8 cellular contexts compared by ENCODE assay signal in the genomic region with DNA sequence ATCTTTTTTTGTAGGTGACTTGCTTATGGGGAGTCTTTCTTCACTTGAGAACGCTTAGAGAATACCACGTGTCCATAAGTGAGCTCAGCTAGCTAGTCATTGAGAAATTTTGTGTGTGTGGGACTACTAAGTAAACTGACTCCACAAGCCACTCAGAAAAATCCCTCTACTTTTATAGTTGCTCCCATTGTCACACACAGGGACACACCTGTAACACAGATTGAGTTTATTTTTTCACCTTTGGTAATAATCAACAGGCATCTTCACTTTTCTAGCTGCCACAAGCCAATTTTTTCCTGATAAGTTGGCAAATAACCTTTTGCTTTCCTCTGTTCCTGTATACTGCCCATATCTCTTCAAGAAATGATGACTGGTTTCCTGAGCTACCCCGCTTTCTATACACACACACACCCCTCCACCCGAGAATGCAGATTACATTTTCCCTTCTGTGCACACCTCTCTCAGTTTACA. TPM values are rescaled to one million over a fixed set of nuclear protein-coding genes. Genes with fewer than 3 reads are reported as not detected.
DNase-seq lines count a peak whose midpoint lies in the region; ATAC-seq lines count a peak whose summit lies in the region.

No MANE protein-coding gene starts in this region.

- H3K9me3 Mint-ChIP-seq in activated naive CD8-positive, alpha-beta T cell treated with anti-CD3 and anti-CD28 coated beads for 36 hours, result no peaks in the 10 kb centered on the region
- H3K9me3 Mint-ChIP-seq in stimulated activated memory B cell treated with anti-CD40 and anti-IgM and Interleukin-4, amounts not matched to agents 10 μg/mL and 1 μg/mL and 100 μg/mL, for 72 hours, result no peaks in the 10 kb centered on the region

- H3K27me3 ChIP-seq in iPS-18a (ENCODE audit: control insufficient read depth, insufficient read depth, low read length), result no peaks in the 10 kb centered on the region

- no peak for ATAC-seq in stimulated activated memory B cell treated with anti-CD40 and anti-IgM and Interleukin-4, amounts not matched to agents 10 μg/mL and 1 μg/mL and 100 μg/mL, for 72 hours
- no peak for ATAC-seq in GM18519 (IDR thresholded peaks at IDR 0.05; ENCODE audit: low FRiP score, unreplicated experiment)

- H3K4me1 Mint-ChIP-seq in activated naive CD8-positive, alpha-beta T cell treated with anti-CD3 and anti-CD28 coated beads for 36 hours, result peaks cover 48% of the 10 kb centered on the region
- H3K4me1 Mint-ChIP-seq in stimulated activated memory B cell treated with anti-CD40 and anti-IgM and Interleukin-4, amounts not matched to agents 10 μg/mL and 1 μg/mL and 100 μg/mL, for 72 hours, result peaks cover 52% of the 10 kb centered on the region

- no peaks in the 10 kb centered on the region for H3K27me3 Mint-ChIP-seq in activated naive CD8-positive, alpha-beta T cell treated with anti-CD3 and anti-CD28 coated beads for 36 hours
- no peaks in the 10 kb centered on the region for H3K27me3 Mint-ChIP-seq in stimulated activated memory B cell treated with anti-CD40 and anti-IgM and Interleukin-4, amounts not matched to agents 10 μg/mL and 1 μg/mL and 100 μg/mL, for 72 hours

- H3K27ac ChIP-seq in iPS-18a (ENCODE audit: low read length), result no peak overlapping the region

- peaks cover 50% of the 10 kb centered on the region for H3K36me3 Mint-ChIP-seq in activated naive CD8-positive, alpha-beta T cell treated with anti-CD3 and anti-CD28 coated beads for 36 hours
- peaks cover 52% of the 10 kb centered on the region for H3K36me3 Mint-ChIP-seq in stimulated activated memory B cell treated with anti-CD40 and anti-IgM and Interleukin-4, amounts not matched to agents 10 μg/mL and 1 μg/mL and 100 μg/mL, for 72 hours

- peak overlapping the region; percentile 20 for H3K27ac Mint-ChIP-seq in activated naive CD8-positive, alpha-beta T cell treated with anti-CD3 and anti-CD28 coated beads for 36 hours
- H3K27ac Mint-ChIP-seq in stimulated activated memory B cell treated with anti-CD40 and anti-IgM and Interleukin-4, amounts not matched to agents 10 μg/mL and 1 μg/mL and 100 μg/mL, for 72 hours, result peak overlapping the region; percentile 3

- peak overlapping the region; percentile 90 for H3K4me3 ChIP-seq in iPS-18a (ENCODE audit: low read length)

- H3K4me1 ChIP-seq in iPS-18a (ENCODE audit: control insufficient read depth, low read depth, low read length), result peaks cover 30% of the 10 kb centered on the region

- peak; percentile 7 for DNase-seq in NK-92 treated with Interleukin-12 subunit alpha and Interleukin-12 subunit beta, amount 100 ng/mL, for 24 hours (lab: John Stamatoyannopoulos, UW)
- DNase-seq in NK-92 (lab: John Stamatoyannopoulos, UW; ENCODE audit: unreplicated experiment) (no peak), MV-4-11 (lab: John Stamatoyannopoulos, UW) (peak; percentile 45), amygdala (lab: John Stamatoyannopoulos, UW) (no peak)
- DNase-seq in activated naive CD8-positive, alpha-beta T cell treated with anti-CD3 and anti-CD28 coated beads for 36 hours, result no peak

- H3K9me3 ChIP-seq in iPS-18a (ENCODE audit: control insufficient read depth, low read depth, low read length), result no peaks in the 10 kb centered on the region

- H3K9ac ChIP-seq in iPS-18a (ENCODE audit: low read length), result no peak overlapping the region

- peak overlapping the region; percentile 84 for H3K4me3 Mint-ChIP-seq in activated naive CD8-positive, alpha-beta T cell treated with anti-CD3 and anti-CD28 coated beads for 36 hours
- peak overlapping the region; percentile 83 for H3K4me3 Mint-ChIP-seq in stimulated activated memory B cell treated with anti-CD40 and anti-IgM and Interleukin-4, amounts not matched to agents 10 μg/mL and 1 μg/mL and 100 μg/mL, for 72 hours

- H3K36me3 ChIP-seq in iPS-18a (ENCODE audit: control insufficient read depth, low read depth, low read length), result peaks cover 3% of the 10 kb centered on the region

RNA-seq across cellular contexts. Expression of gene TSC22D2, which starts 4.5 kb away (rescaled TPM):
- total RNA-seq in activated naive CD8-positive, alpha-beta T cell treated with anti-CD3 and anti-CD28 coated beads for 36 hours, result 10 to 100 TPM; 16.8 to 17.1 TPM

Comparison
In these comparisons a context has a peak if more than half of its experiments do, and no peak if none do; other contexts are left out.
1. DNase-seq: peak in NK-92 treated with Interleukin-12 subunit alpha and Interleukin-12 subunit beta, amount 100 ng/mL, for 24 hours (single experiment) and MV-4-11 (single experiment); none in NK-92 (single experiment), activated naive CD8-positive, alpha-beta T cell treated with anti-CD3 and anti-CD28 coated beads for 36 hours (single experiment) and amygdala (0 of 56).